10 cellular contexts compared by ENCODE assay signal in the genomic region with DNA sequence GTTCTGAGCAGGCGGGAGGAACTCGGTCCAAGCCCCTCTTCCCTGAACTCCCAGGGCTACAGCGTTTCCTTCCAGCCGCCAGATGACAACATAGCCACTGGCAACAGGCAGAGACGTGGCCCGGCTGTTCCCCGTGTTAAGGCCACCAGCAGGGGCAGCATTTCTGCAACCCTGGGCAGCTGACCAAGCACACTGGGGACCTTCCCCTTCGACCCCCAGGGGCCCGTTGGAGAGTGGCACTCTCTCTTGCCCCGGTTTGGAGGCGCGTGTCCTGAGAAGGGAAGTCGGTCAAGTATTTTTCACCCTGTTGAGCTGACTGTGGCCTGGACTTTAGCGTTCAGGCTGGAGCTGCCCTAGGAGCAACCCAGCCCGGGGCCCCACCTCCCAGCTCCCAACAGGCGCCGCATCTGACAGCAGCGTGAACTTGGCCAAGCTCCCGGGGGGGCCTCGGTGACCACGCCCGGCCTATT. TPM values are rescaled to one million over a fixed set of nuclear protein-coding genes. Genes with fewer than 3 reads are reported as not detected.
A peak's percentile ranks its signal among the peaks of the same experiment; 100 is the strongest.
DNase-seq lines count a peak whose midpoint lies in the region; TF ChIP-seq lines count a peak whose summit lies in the region.
"Had no signal": no experiment of that assay in that cellular context is flagged by ENCODE, and none has a peak within 500 bp of the region (broad histone marks: within the 10 kb centered on the region; RNA-seq: fewer than 3 reads in every experiment).

No MANE protein-coding gene starts in this region.

- no peaks in the 10 kb centered on the region for H3K79me2 ChIP-seq in PC-9 (ENCODE audit: low read depth)

- no peak overlapping the region for H3K4me2 ChIP-seq in PC-9

- H3K9me2 ChIP-seq in PC-9 (ENCODE audit: insufficient read depth): no peaks in the 10 kb centered on the region

- intact Hi-C loops in PC-9 (cut with micrococcal nuclease; ENCODE audit: unreplicated experiment): no loop called here

- DNase-seq in EH (ENCODE audit: low read depth) (peak; percentile 19), NCI-H82 (lab: John Stamatoyannopoulos, UW) (peak; percentile 15), fibroblast of pulmonary artery (ENCODE audit: low read depth) (peak; percentile 62), mucosa of gallbladder (ENCODE audit: low spot score) (peak; percentile 17), GF-D8 (lab: John Stamatoyannopoulos, UW) (no peak), PC-9 (no peak), NCI-H1105 (lab: John Stamatoyannopoulos, UW) (no peak), SIG-M5 treated with dmso at 0.1 percent for 504 hours (lab: John Stamatoyannopoulos, UW; ENCODE audit: unreplicated experiment) (no peak)
- DNase-seq: activated naive CD4-positive, alpha-beta T cell treated with Interleukin-2 at 50 U/mL for 16 hours; stimulated activated CD4-positive, alpha-beta T cell treated with anti-CD3 and anti-CD28 coated beads, Interleukin-4, amount 100 ng/mL, for 1 hour had no signal

- no peaks in the 10 kb centered on the region for H3F3A ChIP-seq in PC-9 (ENCODE audit: insufficient read depth, low read depth)

- no peak overlapping the region for H3K27ac ChIP-seq in PC-9

- no peak overlapping the region for H2AFZ ChIP-seq in PC-9

- no peaks in the 10 kb centered on the region for H3K27me3 ChIP-seq in PC-9 (ENCODE audit: insufficient read depth, low read depth)

- BruUV-seq in PC-9 (replicated peaks; lab: Mats Ljungman, UMichigan): no TSS peak

- no peaks in the 10 kb centered on the region for H3K36me3 ChIP-seq in PC-9 (ENCODE audit: low read depth)

- CTCF ChIA-PET in PC-9 (lab: Charles Lee): no interaction called here

- no peak overlapping the region for H3K4me3 ChIP-seq in fibroblast of pulmonary artery (replicated peaks; ENCODE audit: low read depth, low read length)
- H3K4me3 ChIP-seq in PC-9: no peak overlapping the region

- H3K4me1 ChIP-seq in PC-9 (replicated peaks; ENCODE audit: insufficient read depth): no peaks in the 10 kb centered on the region

- POLR2A ChIA-PET in PC-9 (lab: Charles Lee; ENCODE audit: unreplicated experiment): no interaction called here

- H3K9me3 ChIP-seq in PC-9 (ENCODE audit: insufficient read depth, low read depth): no peaks in the 10 kb centered on the region

- H4K20me1 ChIP-seq in PC-9 (ENCODE audit: insufficient read depth): no peaks in the 10 kb centered on the region

- TF ChIP-seq CTCF in fibroblast of pulmonary artery (IDR thresholded peaks at IDR 0.05; ENCODE audit: low read length, missing control alignments): peak; percentile 54
- TF ChIP-seq CTCF in PC-9 (conservative IDR thresholded peaks at IDR 0.05): no peak; the same call in 1 of the 2 replicates

RNA-seq across cellular contexts. Expression of gene ZBTB49, which starts 37.6 kb away (rescaled TPM):
- 5.8 TPM for total RNA-seq in mucosa of gallbladder
- total RNA-seq in PC-9 (2021): 4.6 and 5.3 TPM in 2 replicates

RNA-seq across cellular contexts. Expression of gene LYAR, which starts 37.7 kb away (rescaled TPM):
- total RNA-seq in mucosa of gallbladder (4.2 TPM), PC-9 (2021) (10.2 and 15.7 TPM in 2 replicates)

RNA-seq across cellular contexts. Expression of gene NSG1, which starts 59.2 kb away (rescaled TPM):
- total RNA-seq in mucosa of gallbladder: 1.6 TPM
- total RNA-seq in PC-9 (2021): not detected in 2 replicates

Comparison
In these comparisons a context has a peak if more than half of its experiments do, and no peak if none do; other contexts are left out.
1. DNase-seq: peak in EH (single experiment), NCI-H82 (single experiment), fibroblast of pulmonary artery (single experiment) and mucosa of gallbladder (single experiment); none in GF-D8 (single experiment), PC-9 (0 of 2), NCI-H1105 (single experiment) and SIG-M5 treated with dmso at 0.1 percent for 504 hours (single experiment).